21 cellular contexts compared by ENCODE assay signal in the genomic region with DNA sequence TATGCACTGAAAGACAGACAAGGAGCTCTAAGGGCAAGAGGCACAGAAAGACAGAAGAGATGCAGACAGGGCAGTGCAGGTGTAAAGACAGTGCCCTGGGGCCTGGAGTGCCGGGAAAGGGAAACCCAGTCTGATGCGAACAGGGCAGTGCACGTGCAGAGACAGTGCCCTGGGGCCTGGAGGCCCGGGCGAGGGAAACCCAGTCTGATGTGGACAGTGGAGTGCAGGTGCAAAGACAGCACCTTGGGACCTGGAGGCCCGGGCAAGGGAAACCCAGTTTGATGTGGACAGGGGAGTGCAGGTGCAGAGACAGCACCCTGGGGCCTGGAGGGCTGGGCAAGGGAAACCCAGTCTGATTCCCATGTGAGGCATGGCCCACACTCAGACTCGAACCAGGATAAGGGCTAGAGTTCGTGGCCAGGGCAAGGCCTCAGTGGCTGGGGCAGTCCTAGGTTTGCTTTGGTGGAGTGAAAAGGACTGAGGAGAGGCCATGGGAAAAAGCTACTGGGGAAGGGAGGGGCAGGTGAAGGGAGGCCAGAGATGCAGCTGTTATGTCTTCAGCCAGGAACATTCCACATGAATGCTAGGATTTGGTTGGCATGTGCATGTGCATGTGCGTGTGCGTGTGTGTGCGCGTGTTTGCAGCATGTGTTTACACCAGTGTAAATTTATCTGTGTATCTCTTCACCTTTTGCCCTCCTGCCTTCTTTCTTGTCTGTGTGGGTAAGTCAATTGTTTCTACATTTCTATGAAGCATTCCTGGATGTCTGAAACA. TPM values are rescaled to one million over a fixed set of nuclear protein-coding genes. Genes with fewer than 3 reads are reported as not detected.
DNase-seq lines count a peak whose midpoint lies in the region; ATAC-seq and TF ChIP-seq lines count a peak whose summit lies in the region.
"Had no signal": no experiment of that assay in that cellular context is flagged by ENCODE, and none has a peak within 500 bp of the region (broad histone marks: within the 10 kb centered on the region; RNA-seq: fewer than 3 reads in every experiment).

No MANE protein-coding gene starts in this region.

- peak overlapping the region; percentile 9 for H3K9ac ChIP-seq in neuronal stem cell (ENCODE audit: low read depth, low read length, poor library complexity)

- peak overlapping the region; percentile 11 for H3K14ac ChIP-seq in neuronal stem cell (ENCODE audit: low read length)

- DNase-seq in AG10803 (ENCODE audit: low read depth) (peak; percentile 24), neuronal stem cell (ENCODE audit: low spot score) (no peak), cerebellum (ENCODE audit: low spot score) (no peak), SIG-M5 (lab: John Stamatoyannopoulos, UW) (no peak)
- DNase-seq in activated naive CD8-positive, alpha-beta T cell treated with anti-CD3 and anti-CD28 coated beads for 36 hours = no peak
- no peak for DNase-seq in naive thymus-derived CD8-positive, alpha-beta T cell
- DNase-seq: activated CD4-positive, CD25-positive, alpha-beta regulatory T cell; activated naive CD4-positive, alpha-beta T cell treated with anti-CD3 and anti-CD28 coated beads, Interleukin-2, amount 50 U/mL, for 16 hours; COR-L47; cortex of kidney; foreskin melanocyte; GOT3; midbrain; NCI-H2029 treated with DMSO at 0.1 percent for 48 hours; NCI-H510A; Right ventricle myocardium superior; stimulated activated CD4-positive, alpha-beta T cell treated with anti-CD3 and anti-CD28 coated beads, Interleukin-2, amount 100 ng/mL, for 24 hours; T-helper 1 cell had no signal

- no peak overlapping the region for H4K8ac ChIP-seq in neuronal stem cell (ENCODE audit: low read depth, low read length)

- peaks cover 0 to 2% (median 0%) of the 10 kb centered on the region in 3 experiments for H3K27me3 ChIP-seq in neuronal stem cell (ENCODE audit: control insufficient read depth in 3 of 3, insufficient read depth in 3 of 3, low read depth in 1 of 3, low read length in 3 of 3)

- H3K23ac ChIP-seq in neuronal stem cell (ENCODE audit: low read depth, low read length, poor library complexity) = peak overlapping the region; percentile 38

- no peak overlapping the region for H2BK15ac ChIP-seq in neuronal stem cell (ENCODE audit: low read length)

- ATAC-seq in naive thymus-derived CD8-positive, alpha-beta T cell = no peak
- no peak for ATAC-seq in HG03280 (IDR thresholded peaks at IDR 0.05; ENCODE audit: unreplicated experiment)

- H2BK120ac ChIP-seq in neuronal stem cell (ENCODE audit: low read depth, low read length) = no peak overlapping the region

- no peak overlapping the region for H2BK5ac ChIP-seq in neuronal stem cell (ENCODE audit: low read length)

- peaks cover 5% of the 10 kb centered on the region for H3K36me3 Mint-ChIP-seq in IgD-negative memory B cell
- peaks cover 11% of the 10 kb centered on the region for H3K36me3 Mint-ChIP-seq in activated naive CD8-positive, alpha-beta T cell treated with anti-CD3 and anti-CD28 coated beads for 36 hours
- H3K36me3 Mint-ChIP-seq in naive thymus-derived CD8-positive, alpha-beta T cell = peaks cover 0 to 10% (median 4%) of the 10 kb centered on the region in 3 donors
- H3K36me3 Mint-ChIP-seq: brain had no signal

- peaks cover 0 to 3% of the 10 kb centered on the region in 2 donors for H3K36me3 ChIP-seq in neuronal stem cell (replicated peaks in 1 of 2; ENCODE audit: control insufficient read depth in 2 of 2, insufficient read depth in 2 of 2, low read length in 2 of 2)

- no peaks in the 10 kb centered on the region for H3K79me1 ChIP-seq in neuronal stem cell (ENCODE audit: low read depth, low read length)

- H3K4me2 ChIP-seq in neuronal stem cell (ENCODE audit: insufficient read depth, low read length, poor library complexity, severe bottlenecking) = no peak overlapping the region

- peak overlapping the region; percentile 22 for H3K18ac ChIP-seq in neuronal stem cell (ENCODE audit: low read length)

- peak overlapping the region in 2 of 3 donors; percentile 38 to 51 for H3K27ac Mint-ChIP-seq in IgD-negative memory B cell
- peak overlapping the region; percentile 18 for H3K27ac Mint-ChIP-seq in activated naive CD8-positive, alpha-beta T cell treated with anti-CD3 and anti-CD28 coated beads for 36 hours
- peak overlapping the region in 1 of 10 donors; percentile 17 for H3K27ac Mint-ChIP-seq in naive thymus-derived CD8-positive, alpha-beta T cell

- peaks cover 0 to 16% of the 10 kb centered on the region in 2 donors for H3K9me3 ChIP-seq in neuronal stem cell (replicated peaks in 1 of 2; ENCODE audit: control insufficient read depth in 2 of 2, insufficient read depth in 1 of 2, low read depth in 1 of 2, low read length in 2 of 2)

- TF ChIP-seq CTCF in AG10803 (conservative IDR thresholded peaks at IDR 0.05; ENCODE audit: low read length) = no peak

- no peak overlapping the region for H2AFZ ChIP-seq in neuronal stem cell (ENCODE audit: low read length)

- POLR2A ChIA-PET in naive thymus-derived CD8-positive, alpha-beta T cell (lab: Charles Lee) = no interaction called here

- peaks cover 13 to 14% of the 10 kb centered on the region in 2 donors for H3K4me1 ChIP-seq in neuronal stem cell (ENCODE audit: control insufficient read depth in 2 of 2, insufficient read depth in 1 of 2, low read depth in 1 of 2, low read length in 2 of 2)

- H3K4me1 Mint-ChIP-seq in IgD-negative memory B cell = peaks cover 20 to 34% (median 26%) of the 10 kb centered on the region in 3 donors
- peaks cover 36% of the 10 kb centered on the region for H3K4me1 Mint-ChIP-seq in activated naive CD8-positive, alpha-beta T cell treated with anti-CD3 and anti-CD28 coated beads for 36 hours
- H3K4me1 Mint-ChIP-seq in naive thymus-derived CD8-positive, alpha-beta T cell = peaks cover 22 to 41% (median 37%) of the 10 kb centered on the region in 4 donors

- H3K4me3 ChIP-seq in AG10803 (ENCODE audit: low read length) (no peak overlapping the region), neuronal stem cell (ENCODE audit: low read length in 2 of 2) (no peak overlapping the region)

- peak overlapping the region in 1 of 4 donors; percentile 14 for H3K4me3 Mint-ChIP-seq in IgD-negative memory B cell
- no peak overlapping the region for H3K4me3 Mint-ChIP-seq in activated naive CD8-positive, alpha-beta T cell treated with anti-CD3 and anti-CD28 coated beads for 36 hours
- no peak overlapping the region for H3K4me3 Mint-ChIP-seq in naive thymus-derived CD8-positive, alpha-beta T cell

- H2AK5ac ChIP-seq in neuronal stem cell (ENCODE audit: low read depth, low read length) = peak overlapping the region; percentile 59

- no peaks in the 10 kb centered on the region for H3K9me3 Mint-ChIP-seq in IgD-negative memory B cell
- H3K9me3 Mint-ChIP-seq in activated naive CD8-positive, alpha-beta T cell treated with anti-CD3 and anti-CD28 coated beads for 36 hours = peaks cover 2% of the 10 kb centered on the region
- peaks cover 0 to 3% (median 0%) of the 10 kb centered on the region in 9 donors for H3K9me3 Mint-ChIP-seq in naive thymus-derived CD8-positive, alpha-beta T cell

- no peak overlapping the region for H3K4ac ChIP-seq in neuronal stem cell (ENCODE audit: low read length)

- H4K91ac ChIP-seq in neuronal stem cell (ENCODE audit: low read depth, low read length, poor library complexity) = no peak overlapping the region

- H3K27me3 Mint-ChIP-seq in IgD-negative memory B cell = no peaks in the 10 kb centered on the region
- no peaks in the 10 kb centered on the region for H3K27me3 Mint-ChIP-seq in activated naive CD8-positive, alpha-beta T cell treated with anti-CD3 and anti-CD28 coated beads for 36 hours
- no peaks in the 10 kb centered on the region for H3K27me3 Mint-ChIP-seq in naive thymus-derived CD8-positive, alpha-beta T cell
- H3K27me3 Mint-ChIP-seq: brain had no signal

- H2BK12ac ChIP-seq in neuronal stem cell (ENCODE audit: low read length) = no peak overlapping the region

- WGBS in neuronal stem cell (ENCODE audit: extremely low coverage in 2 of 2, insufficient read length in 2 of 2, insufficient replicate concordance in 1 of 2), 2 donors = no CpG with 5 or more reads among the region's 12 CpGs

- no peak overlapping the region for H3K27ac ChIP-seq in neuronal stem cell (replicated peaks; ENCODE audit: low read length)

RNA-seq across cellular contexts. Expression of a gene that starts 39.0 kb away (rescaled TPM):
- polyA plus RNA-seq in IgD-negative memory B cell = 4.9 TPM
- total RNA-seq in activated naive CD8-positive, alpha-beta T cell treated with anti-CD3 and anti-CD28 coated beads for 36 hours = 10 to 100 TPM; 90.7 to 92.2 TPM
- 47.2 TPM for polyA plus RNA-seq in neuronal stem cell (2013, experiment 1 of 2)
- 47.4 TPM for polyA plus RNA-seq in neuronal stem cell (2013, experiment 2 of 2)
- 63.3 TPM for total RNA-seq in cerebellum
- total RNA-seq in naive thymus-derived CD8-positive, alpha-beta T cell = 100 to 1,000 TPM; 121 to 122 TPM
- 10 to 100 TPM; 17.9 to 31.2 (median 27.2) TPM for polyA plus RNA-seq in naive thymus-derived CD8-positive, alpha-beta T cell
